ENCODE assay signal across 18 cellular contexts in the genomic region with DNA sequence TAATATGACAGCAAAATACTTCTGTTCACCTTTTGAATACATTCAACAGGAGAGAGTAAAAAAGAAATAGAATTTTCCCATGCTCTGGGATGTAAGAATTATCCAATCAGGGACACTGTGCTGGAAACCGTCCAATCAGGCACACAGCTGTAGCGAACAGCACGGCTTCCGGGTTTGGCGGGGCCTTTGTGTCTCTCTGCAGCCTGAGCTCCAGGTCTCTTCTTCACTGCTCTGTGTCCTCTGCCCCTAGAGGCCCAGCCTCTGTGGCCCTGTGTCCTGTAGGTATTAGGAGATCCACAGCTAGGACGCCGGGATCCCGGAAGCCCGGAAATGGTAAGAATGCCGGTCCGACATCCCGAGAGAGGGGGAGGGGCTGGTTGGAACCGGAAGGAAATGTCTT.
"Had no signal": no experiment of that assay in that cellular context is flagged by ENCODE, and none has a peak within 500 bp of the region (broad histone marks: within the 10 kb centered on the region; RNA-seq: fewer than 3 reads in every experiment).

No MANE protein-coding gene starts in this region.

- ATAC-seq: activated CD4-positive, alpha-beta T cell treated with anti-CD3 and anti-CD28 coated beads for 36 hours; esophagus mucosa; heart right ventricle; naive thymus-derived CD4-positive, alpha-beta T cell had no signal

- H3K4me1 ChIP-seq: heart right ventricle, neural progenitor cell, prostate gland, right atrium auricular region, tibial nerve, vagina had no signal

- H3K27me3 ChIP-seq: heart right ventricle, neural progenitor cell, right atrium auricular region, tibial nerve, vagina had no signal

- H3K36me3 ChIP-seq: heart right ventricle, neural progenitor cell, prostate gland, right atrium auricular region, tibial nerve, vagina had no signal

- H3K9me3 ChIP-seq: prostate gland, right atrium auricular region, vagina had no signal

- H3K27ac ChIP-seq: heart right ventricle, neural progenitor cell, prostate gland, right atrium auricular region, tibial nerve, vagina had no signal

- H3K4me3 ChIP-seq: heart right ventricle, neural progenitor cell, prostate gland, right atrium auricular region, tibial nerve, vagina had no signal

- DNase-seq: activated CD4-positive, alpha-beta T cell treated with anti-CD3 and anti-CD28 coated beads for 36 hours; activated CD4-positive, alpha-beta T cell treated with anti-CD3 and anti-CD28 coated beads, Interleukin-2, amount 50 U/mL, for 48 hours; activated naive CD8-positive, alpha-beta T cell treated with anti-CD3 and anti-CD28 coated beads for 36 hours; activated T-cell treated with anti-CD3 and anti-CD28 coated beads for 4 hours; amniotic stem cell; effector CD4-positive, alpha-beta T cell; heart right ventricle; immature natural killer cell; mesendoderm; naive thymus-derived CD4-positive, alpha-beta T cell; stimulated activated CD4-positive, alpha-beta T cell treated with anti-CD3 and anti-CD28 coated beads, Interleukin-2, amount 100 ng/mL, for 24 hours; stimulated activated naive CD4-positive, alpha-beta T cell treated with Interleukin-2 at 50 U/mL for 16 hours had no signal
